In genomic region chr9:88991066-88992030, GRCh38 we compare ENCODE assay signal across 8 cellular contexts. TPM values are rescaled to one million over a fixed set of nuclear protein-coding genes. Genes with fewer than 3 reads are reported as not detected.
A peak's percentile ranks its signal among the peaks of the same experiment; 100 is the strongest.
DNase-seq lines count a peak whose midpoint lies in the region; ATAC-seq and TF ChIP-seq lines count a peak whose summit lies in the region.

Gene S1PR3 (plus strand): TSS chr9:88991468. CDS start chr9:89001201, 9,733 bp downstream.

- H3K9me2 ChIP-seq in OCI-LY7 (ENCODE audit: insufficient read depth, low read length), result no peaks in the 10 kb centered on the region

- TF ChIP-seq CTCF in OCI-LY7 (conservative IDR thresholded peaks at IDR 0.05; ENCODE audit: low read length) (no peak), mammary epithelial cell (conservative IDR thresholded peaks at IDR 0.05 in 1 of 2, IDR thresholded peaks at IDR 0.05 in 1 of 2; ENCODE audit: extremely low read depth in 1 of 2, insufficient read depth in 1 of 2, low read depth in 1 of 2, low read length in 2 of 2) (peak in 1 of 2 donors; percentile 30)

- H4K20me1 ChIP-seq in OCI-LY7 (ENCODE audit: insufficient read depth, low read length) (no peaks in the 10 kb centered on the region), mammary epithelial cell (ENCODE audit: insufficient read depth, low read length) (no peaks in the 10 kb centered on the region)

- in situ Hi-C loops in mammary epithelial cell (cut with MboI; ENCODE audit: low sequenced_read_pairs in 2 of 2), result loop anchor here in 1 of 2 donors (10.0 kb wide), 1 partner anchor 267 kb away; no protein-coding TSS in a partner anchor

- H3K79me2 ChIP-seq in OCI-LY7 (ENCODE audit: insufficient read depth, low read depth, low read length) (no peaks in the 10 kb centered on the region), mammary epithelial cell (ENCODE audit: insufficient read depth, low read length) (peaks cover 22% of the 10 kb centered on the region)

- H3K27ac ChIP-seq in CD4-positive, alpha-beta memory T cell (ENCODE audit: low read depth, low read length), result no peak within 1 kb of the TSS
- no peak within 1 kb of the TSS for H3K27ac ChIP-seq in OCI-LY7 (ENCODE audit: low read depth, low read length, poor library complexity, severe bottlenecking)
- H3K27ac ChIP-seq in mammary epithelial cell (ENCODE audit: insufficient read depth, low read depth, low read length), result no peak within 1 kb of the TSS

- H3K4me2 ChIP-seq in OCI-LY7 (ENCODE audit: low read length) (peak within 1 kb of the TSS; percentile 53), mammary epithelial cell (ENCODE audit: insufficient read depth, low read depth, low read length) (peak within 1 kb of the TSS; percentile 94)

- H3K9me3 Mint-ChIP-seq in CD4-positive, alpha-beta memory T cell, result no peaks in the 10 kb centered on the region

- peaks cover 15 to 16% of the 10 kb centered on the region in 2 donors for H3K27me3 Mint-ChIP-seq in CD4-positive, alpha-beta memory T cell

- no peak within 1 kb of the TSS for H3K4me3 ChIP-seq in CD4-positive, alpha-beta memory T cell (ENCODE audit: low read length in 2 of 2)
- H3K4me3 ChIP-seq in OCI-LY7 (ENCODE audit: low read depth, low read length, poor library complexity, severe bottlenecking) (peak within 1 kb of the TSS; percentile 63), mammary epithelial cell (replicated peaks in 1 of 3; ENCODE audit: insufficient read depth in 1 of 3, low read depth in 2 of 3, low read length in 3 of 3) (peak within 1 kb of the TSS; percentile 56 to 75 (median 67))

- peaks cover 16% of the 10 kb centered on the region for H3K4me1 ChIP-seq in CD4-positive, alpha-beta memory T cell (ENCODE audit: insufficient read depth, low read length)
- peaks cover 9% of the 10 kb centered on the region for H3K4me1 ChIP-seq in OCI-LY7 (ENCODE audit: insufficient read depth, low read length, poor library complexity, severe bottlenecking)
- peaks cover 16% of the 10 kb centered on the region for H3K4me1 ChIP-seq in mammary epithelial cell (ENCODE audit: insufficient read depth, low read length)

- intact Hi-C loops in CD4-positive, alpha-beta memory T cell (cut with micrococcal nuclease), result no loop called here
- intact Hi-C loops in OCI-LY7 (cut with micrococcal nuclease; ENCODE audit: unreplicated experiment) (no loop called here), mammary epithelial cell (cut with micrococcal nuclease) (no loop called here), left colon (cut with DNase I, micrococcal nuclease) (no loop called here)

- peaks cover 9 to 17% (median 14%) of the 10 kb centered on the region in 4 donors for H3K4me1 Mint-ChIP-seq in CD4-positive, alpha-beta memory T cell

- H3K4me3 Mint-ChIP-seq in CD4-positive, alpha-beta memory T cell, result peak within 1 kb of the TSS in 7 of 8 donors; percentile 3 to 62 (median 39)

- no peaks in the 10 kb centered on the region for H3K27me3 ChIP-seq in CD4-positive, alpha-beta memory T cell (ENCODE audit: insufficient read depth, low read length)
- no peaks in the 10 kb centered on the region for H3K27me3 ChIP-seq in mammary epithelial cell (ENCODE audit: insufficient read depth, low read length)

- CTCF ChIA-PET in CD4-positive, alpha-beta memory T cell (lab: Charles Lee; ENCODE audit: partially characterized antibody), result no interaction called here
- CTCF ChIA-PET in OCI-LY7 (lab: Charles Lee; ENCODE audit: unreplicated experiment), result no interaction called here
- CTCF ChIA-PET in mammary epithelial cell (lab: Charles Lee; ENCODE audit: low non-redundant PET), result no interaction called here

- H3K36me3 Mint-ChIP-seq in CD4-positive, alpha-beta memory T cell, result no peaks in the 10 kb centered on the region

- H2AFZ ChIP-seq in OCI-LY7 (ENCODE audit: low read length), result no peak within 1 kb of the TSS; the same call in 1 of the 2 replicates
- peak within 1 kb of the TSS; percentile 88 for H2AFZ ChIP-seq in mammary epithelial cell (ENCODE audit: low read depth, low read length)

- 4% methylated on average over 10 of the region's 93 CpGs for WGBS in mammary epithelial cell (ENCODE audit: low coverage, missing lambda C conversion rate)

- H3K9me3 ChIP-seq in CD4-positive, alpha-beta memory T cell (ENCODE audit: control insufficient read depth in 1 of 2, low read length in 2 of 2), result no peaks in the 10 kb centered on the region
- no peaks in the 10 kb centered on the region for H3K9me3 ChIP-seq in OCI-LY7 (ENCODE audit: low read length)
- H3K9me3 ChIP-seq in mammary epithelial cell (replicated peaks; ENCODE audit: insufficient read depth, low read length), result no peaks in the 10 kb centered on the region

- no TSS peak for BruUV-seq in OCI-LY7 (replicated peaks; lab: Mats Ljungman, UMichigan)
- TSS peak; percentile 50 for BruUV-seq in mammary epithelial cell (replicated peaks; lab: Mats Ljungman, UMichigan)

- H3K27ac Mint-ChIP-seq in CD4-positive, alpha-beta memory T cell, result peak within 1 kb of the TSS in 2 of 7 donors; percentile 59 to 83

- POLR2A ChIA-PET in CD4-positive, alpha-beta memory T cell (lab: Charles Lee; ENCODE audit: partially characterized antibody), result no interaction called here
- POLR2A ChIA-PET in OCI-LY7 (lab: Charles Lee), result no interaction called here

- ATAC-seq in left colon, result peak; percentile 45
- ATAC-seq in HG03159 (IDR thresholded peaks at IDR 0.05; ENCODE audit: unreplicated experiment), result no peak

- peak within 1 kb of the TSS; percentile 48 for H3K9ac ChIP-seq in mammary epithelial cell (ENCODE audit: insufficient read depth, low read length)

- no peak for DNase-seq in CD4-positive, alpha-beta memory T cell
- DNase-seq in OCI-LY7 (ENCODE audit: low spot score) (peak; percentile 17), mammary epithelial cell (peak; percentile 51), left colon (peak in 1 of 2 donors; percentile 22), NCI-H446 treated with DMSO at 0.1 percent for 48 hours (lab: John Stamatoyannopoulos, UW) (no peak)
- peak; percentile 33 for DNase-seq in stimulated activated CD4-positive, alpha-beta T cell treated with anti-CD3 and anti-CD28 coated beads, Interleukin-2, amount 100 ng/mL, for 4 hours (ENCODE audit: low read depth)
- DNase-seq in effector CD8-positive, alpha-beta T cell (lab: John Stamatoyannopoulos, UW), result no peak

- dilution Hi-C loops in mammary epithelial cell (cut with HindIII; ENCODE audit: low sequenced_read_pairs), result no loop called here

- no peaks in the 10 kb centered on the region for H3K36me3 ChIP-seq in CD4-positive, alpha-beta memory T cell (ENCODE audit: insufficient read depth, low read length)
- H3K36me3 ChIP-seq in OCI-LY7 (ENCODE audit: insufficient read depth, low read length) (no peaks in the 10 kb centered on the region), mammary epithelial cell (ENCODE audit: insufficient read depth, low read length) (no peaks in the 10 kb centered on the region)

RNA-seq across cellular contexts. Expression of gene S1PR3, which starts in this region (rescaled TPM):
- not detected for total RNA-seq in CD4-positive, alpha-beta memory T cell
- not detected for polyA plus RNA-seq in CD4-positive, alpha-beta memory T cell
- 0.44 and 0.47 TPM in 2 replicates for total RNA-seq in OCI-LY7 (2014; rRNA removed; shearing (Covaris generic))
- total RNA-seq in OCI-LY7 (2022) (not detected in 2 replicates), mammary epithelial cell (1 to 10 TPM; 2.5 to 6.0 TPM), left colon (1 to 10 TPM; 1.7 to 3.2 TPM)
- 7.6 TPM for polyA plus RNA-seq in mammary epithelial cell
- 10.3 TPM for polyA minus RNA-seq in mammary epithelial cell

Comparison
In these comparisons a context has a peak if more than half of its experiments do, and no peak if none do; other contexts are left out.
1. Peak in DNase-seq, H3K4me3 ChIP-seq and H3K4me2 ChIP-seq in OCI-LY7; RNA of the gene not detected or under 1 TPM.
2. DNase-seq: peak in mammary epithelial cell (single experiment) and stimulated activated CD4-positive, alpha-beta T cell treated with anti-CD3 and anti-CD28 coated beads, Interleukin-2, amount 100 ng/mL, for 4 hours (single experiment); none in CD4-positive, alpha-beta memory T cell (0 of 5), NCI-H446 treated with DMSO at 0.1 percent for 48 hours (single experiment) and effector CD8-positive, alpha-beta T cell (single experiment).
3. H3K4me3 ChIP-seq: peak in mammary epithelial cell (3 of 3); none in CD4-positive, alpha-beta memory T cell (0 of 2).